In the genomic region with DNA sequence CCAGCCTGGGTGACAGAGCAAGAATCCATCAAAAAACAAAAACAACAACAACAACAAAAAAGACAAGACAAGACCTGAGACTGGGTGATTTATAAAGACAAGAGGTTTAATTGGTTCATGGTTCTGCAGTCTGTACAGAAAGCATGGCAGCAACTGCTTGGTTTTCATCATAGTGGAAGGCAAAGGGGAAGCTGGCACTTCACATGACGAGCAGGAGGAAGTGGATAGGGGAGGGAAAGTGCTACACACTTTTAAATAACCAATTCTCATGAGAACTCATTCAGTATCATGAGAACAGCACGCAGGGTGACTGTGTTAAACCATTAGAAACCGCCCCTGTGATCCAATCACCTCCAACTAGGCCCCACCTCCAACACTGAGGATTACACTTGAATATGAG, we compare ENCODE assay signal across 18 cellular contexts.
"Had no signal": no experiment of that assay in that cellular context is flagged by ENCODE, and none has a peak within 500 bp of the region (broad histone marks: within the 10 kb centered on the region; RNA-seq: fewer than 3 reads in every experiment).

No MANE protein-coding gene starts in this region.

- H3K27me3 ChIP-seq: esophagus muscularis mucosa, gastroesophageal sphincter, heart left ventricle, tibial artery had no signal

- H3K9me3 ChIP-seq: esophagus muscularis mucosa, gastroesophageal sphincter, heart left ventricle, psoas muscle, tibial artery had no signal

- DNase-seq: activated CD4-positive, alpha-beta T cell treated with anti-CD3 and anti-CD28 coated beads, Interleukin-2, amount 50 U/mL, for 48 hours; activated gamma-delta T cell treated with Interleukin-2 at 50 U/mL for 16 hours; amniotic stem cell; dermis blood vessel endothelial cell; effector memory CD4-positive, alpha-beta T cell; heart left ventricle; kidney; psoas muscle; right cardiac atrium; stimulated activated naive CD8-positive, alpha-beta T cell treated with anti-CD3 and anti-CD28 coated beads, Interleukin-15, Interleukin-2, amounts not matched to agents 100 U/mL and 50 U/mL, for 24 hours; substantia nigra; T1000; tibial artery had no signal

- FAIRE-seq: endothelial cell of umbilical vein, urothelium cell line had no signal

- H3K36me3 ChIP-seq: esophagus muscularis mucosa, gastroesophageal sphincter, heart left ventricle, tibial artery had no signal

- H3K4me3 ChIP-seq: esophagus muscularis mucosa, gastroesophageal sphincter, heart left ventricle, lung, psoas muscle, tibial artery had no signal

- H3K27ac ChIP-seq: esophagus muscularis mucosa, gastroesophageal sphincter, heart left ventricle, psoas muscle, tibial artery had no signal

- H3K4me1 ChIP-seq: esophagus muscularis mucosa, gastroesophageal sphincter, heart left ventricle, psoas muscle, tibial artery had no signal
